10 cellular contexts compared by ENCODE assay signal in the genomic region with DNA sequence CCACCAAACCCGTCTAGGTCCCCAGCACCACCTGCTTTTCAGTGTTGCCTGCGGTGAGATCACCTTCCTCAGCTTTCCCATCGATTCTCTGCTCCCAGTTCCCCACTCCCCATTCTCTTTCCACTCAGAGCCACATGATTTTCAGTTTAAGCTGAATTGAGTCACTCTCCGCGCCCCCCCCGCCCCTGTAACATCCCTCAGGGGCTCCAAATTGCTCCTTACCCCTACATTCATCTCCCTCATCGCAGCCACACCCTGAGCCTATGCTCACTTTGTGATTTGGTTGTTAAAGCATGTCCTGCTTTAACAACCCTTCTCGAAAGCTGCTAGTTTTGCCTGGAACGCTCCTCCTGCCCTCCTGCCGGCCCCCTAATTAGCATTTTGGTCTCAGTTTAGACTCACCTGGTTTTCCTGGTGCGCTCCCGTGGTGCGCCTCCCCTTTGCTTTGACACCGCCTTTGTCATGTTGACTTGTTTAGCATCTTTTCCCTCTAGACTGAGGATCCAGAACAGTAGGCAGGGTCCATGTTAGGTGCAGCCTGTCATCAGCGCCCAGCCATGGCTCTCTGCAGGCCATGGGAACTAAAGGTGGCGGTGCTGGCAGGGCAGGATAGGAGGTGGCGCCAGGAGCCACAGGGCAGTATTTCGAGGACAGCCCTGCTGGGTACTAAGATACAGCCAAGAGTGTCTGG.
DNase-seq lines count a peak whose midpoint lies in the region; ATAC-seq and TF ChIP-seq lines count a peak whose summit lies in the region.
"Had no signal": no experiment of that assay in that cellular context is flagged by ENCODE, and none has a peak within 500 bp of the region (broad histone marks: within the 10 kb centered on the region; RNA-seq: fewer than 3 reads in every experiment).

No MANE protein-coding gene starts in this region.

- no peak overlapping the region for H3K4ac ChIP-seq in mesendoderm (ENCODE audit: low read depth, low read length)

- no peak overlapping the region for H3K27ac Mint-ChIP-seq in MCF 10A (ENCODE audit: low read depth, unreplicated experiment)
- peak overlapping the region; percentile 27 for H3K27ac Mint-ChIP-seq in activated CD8-positive, alpha-beta T cell treated with anti-CD3 and anti-CD28 coated beads, Interleukin-2, amount 10 ng/mL, durations not matched to agents 7 days and 5 days

- H3K79me2 ChIP-seq in mesendoderm (ENCODE audit: control insufficient read depth, insufficient read depth, low read length), result no peaks in the 10 kb centered on the region

- no peak overlapping the region for H4K8ac ChIP-seq in mesendoderm (ENCODE audit: low read depth, low read length)

- intact Hi-C loops in breast epithelium (cut with DNase I; ENCODE audit: low total_unique reads) (no loop called here), MCF 10A (cut with micrococcal nuclease) (loop anchor here (1.0 kb wide), 2 partner anchors 61 to 252 kb away; no protein-coding TSS in a partner anchor)

- no peak overlapping the region for H3K9ac ChIP-seq in mesendoderm (ENCODE audit: low read length)

- no peak overlapping the region for H3K23ac ChIP-seq in mesendoderm (ENCODE audit: low read length)

- H3K4me3 ChIP-seq in breast epithelium (peak overlapping the region in 2 of 3 donors; percentile 30 to 58), mesendoderm (ENCODE audit: low read length) (no peak overlapping the region)

- BruUV-seq in MCF 10A (replicated peaks; lab: Mats Ljungman, UMichigan), result no TSS peak

- no peak for TF ChIP-seq POLR2A in breast epithelium (IDR thresholded peaks at IDR 0.05)

- H2BK5ac ChIP-seq in mesendoderm (ENCODE audit: low read length), result no peak overlapping the region

- no peaks in the 10 kb centered on the region for H3K79me1 ChIP-seq in mesendoderm (ENCODE audit: low read length)

- H3K27me3 Mint-ChIP-seq in MCF 10A (ENCODE audit: insufficient read depth, unreplicated experiment), result no peaks in the 10 kb centered on the region
- H3K27me3 Mint-ChIP-seq in activated CD8-positive, alpha-beta T cell treated with anti-CD3 and anti-CD28 coated beads, Interleukin-2, amount 10 ng/mL, durations not matched to agents 7 days and 5 days (ENCODE audit: low read depth), result peaks cover 15% of the 10 kb centered on the region

- DNase-seq in breast epithelium (ENCODE audit: low spot score in 2 of 2) (no peak), MCF 10A (ENCODE audit: unreplicated experiment) (no peak), mesendoderm (no peak), ureter (ENCODE audit: low spot score) (peak; percentile 35), GOT3 (lab: John Stamatoyannopoulos, UW) (no peak)
- no peak for DNase-seq in activated CD8-positive, alpha-beta T cell treated with anti-CD3 and anti-CD28 coated beads, Interleukin-2, amount 10 ng/mL, durations not matched to agents 7 days and 5 days

- no CpG with 5 or more reads among the region's 18 CpGs for WGBS in mesendoderm (ENCODE audit: extremely low coverage, insufficient coverage, low lambda C conversion rate)

- H3K56ac ChIP-seq in mesendoderm (ENCODE audit: low read length), result peak overlapping the region; percentile 60

- H2BK15ac ChIP-seq in mesendoderm (replicated peaks; ENCODE audit: low read depth), result no peak overlapping the region

- H3K4me1 Mint-ChIP-seq in MCF 10A (ENCODE audit: insufficient read depth, unreplicated experiment), result peaks cover 5% of the 10 kb centered on the region
- peaks cover 36% of the 10 kb centered on the region for H3K4me1 Mint-ChIP-seq in activated CD8-positive, alpha-beta T cell treated with anti-CD3 and anti-CD28 coated beads, Interleukin-2, amount 10 ng/mL, durations not matched to agents 7 days and 5 days (ENCODE audit: low read depth)

- no peak overlapping the region for H2BK120ac ChIP-seq in mesendoderm (ENCODE audit: low read depth, low read length)

- CTCF ChIA-PET in MCF 10A (lab: Yijun Ruan, JAX), result interaction anchor here (0.5 to 10.1 kb wide), 55 partner anchors 8 to 667 kb away, joined by 3 to 165 read pairs (median 4); partner anchors contain the start of genes POLR1A and PTCD3
- CTCF ChIA-PET in activated CD8-positive, alpha-beta T cell treated with anti-CD3 and anti-CD28 coated beads, Interleukin-2, amount 10 ng/mL, durations not matched to agents 7 days and 5 days (lab: Charles Lee), result interaction anchor here (0.6 to 11.2 kb wide), 73 partner anchors 8 to 393 kb away, joined by 3 to 442 read pairs (median 4); partner anchors contain the start of genes POLR1A, PTCD3 and ST3GAL5

- no peaks in the 10 kb centered on the region for H3K9me3 Mint-ChIP-seq in MCF 10A (ENCODE audit: unreplicated experiment)
- H3K9me3 Mint-ChIP-seq in activated CD8-positive, alpha-beta T cell treated with anti-CD3 and anti-CD28 coated beads, Interleukin-2, amount 10 ng/mL, durations not matched to agents 7 days and 5 days (ENCODE audit: insufficient read depth), result no peaks in the 10 kb centered on the region

- H2AK5ac ChIP-seq in mesendoderm (ENCODE audit: low read length), result no peak overlapping the region

- no peaks in the 10 kb centered on the region for H3K4me1 ChIP-seq in breast epithelium
- H3K4me1 ChIP-seq in mesendoderm (ENCODE audit: control insufficient read depth, low read depth, low read length), result no peaks in the 10 kb centered on the region

- POLR2A ChIA-PET in MCF 10A (lab: Yijun Ruan, JAX), result interaction anchor here (0.5 to 1.9 kb wide), 6 partner anchors 11 to 279 kb away, joined by 3 to 7 read pairs (median 4); no protein-coding TSS in a partner anchor
- POLR2A ChIA-PET in activated CD8-positive, alpha-beta T cell treated with anti-CD3 and anti-CD28 coated beads, Interleukin-2, amount 10 ng/mL, durations not matched to agents 7 days and 5 days (lab: Charles Lee), result interaction anchor here (0.6 to 2.7 kb wide), 5 partner anchors 25 to 723 kb away, joined by 4 to 11 read pairs (median 6); partner anchors contain the start of genes POLR1A, PTCD3 and ST3GAL5

- peak overlapping the region in 1 of 2 donors; percentile 28 for H3K27ac ChIP-seq in breast epithelium
- H3K27ac ChIP-seq in mesendoderm (ENCODE audit: low read depth, low read length), result no peak overlapping the region
- H3K27ac ChIP-seq: adrenal gland, VCaP had no signal

- no peaks in the 10 kb centered on the region for H3K36me3 Mint-ChIP-seq in MCF 10A (ENCODE audit: insufficient read depth, unreplicated experiment)
- H3K36me3 Mint-ChIP-seq in activated CD8-positive, alpha-beta T cell treated with anti-CD3 and anti-CD28 coated beads, Interleukin-2, amount 10 ng/mL, durations not matched to agents 7 days and 5 days (ENCODE audit: low read depth), result no peaks in the 10 kb centered on the region

- TF ChIP-seq CTCF in breast epithelium (IDR thresholded peaks at IDR 0.05), result no peak
- TF ChIP-seq CTCF in MCF 10A (IDR thresholded peaks at IDR 0.05; ENCODE audit: unreplicated experiment), result no peak

- ATAC-seq in activated CD8-positive, alpha-beta T cell treated with anti-CD3 and anti-CD28 coated beads, Interleukin-2, amount 10 ng/mL, durations not matched to agents 7 days and 5 days, result no peak
- ATAC-seq in GM18858 (IDR thresholded peaks at IDR 0.05; ENCODE audit: unreplicated experiment) (no peak), HG03460 (IDR thresholded peaks at IDR 0.05; ENCODE audit: unreplicated experiment) (no peak)

- H3K18ac ChIP-seq in mesendoderm (ENCODE audit: low read length), result no peak overlapping the region

- no peak overlapping the region for H4K5ac ChIP-seq in mesendoderm (ENCODE audit: low read length)

- H3K4me3 Mint-ChIP-seq in MCF 10A (ENCODE audit: unreplicated experiment), result no peak overlapping the region
- H3K4me3 Mint-ChIP-seq in activated CD8-positive, alpha-beta T cell treated with anti-CD3 and anti-CD28 coated beads, Interleukin-2, amount 10 ng/mL, durations not matched to agents 7 days and 5 days, result no peak overlapping the region

- H3K27me3 ChIP-seq in breast epithelium (peaks cover 0 to 4% of the 10 kb centered on the region in 2 donors), mesendoderm (ENCODE audit: insufficient read depth, low read length, poor library complexity) (no peaks in the 10 kb centered on the region)
- H3K27me3 ChIP-seq: adrenal gland had no signal

- H3K36me3 ChIP-seq in breast epithelium (no peaks in the 10 kb centered on the region), mesendoderm (ENCODE audit: control insufficient read depth, insufficient read depth, low read length) (no peaks in the 10 kb centered on the region)
- H3K36me3 ChIP-seq: adrenal gland had no signal

- no peaks in the 10 kb centered on the region for H3K9me3 ChIP-seq in breast epithelium
- H3K9me3 ChIP-seq: adrenal gland had no signal

- no peak overlapping the region for H3K4me2 ChIP-seq in mesendoderm (ENCODE audit: low read length)
